1 cellular context compared by ENCODE assay signal in the genomic region with DNA sequence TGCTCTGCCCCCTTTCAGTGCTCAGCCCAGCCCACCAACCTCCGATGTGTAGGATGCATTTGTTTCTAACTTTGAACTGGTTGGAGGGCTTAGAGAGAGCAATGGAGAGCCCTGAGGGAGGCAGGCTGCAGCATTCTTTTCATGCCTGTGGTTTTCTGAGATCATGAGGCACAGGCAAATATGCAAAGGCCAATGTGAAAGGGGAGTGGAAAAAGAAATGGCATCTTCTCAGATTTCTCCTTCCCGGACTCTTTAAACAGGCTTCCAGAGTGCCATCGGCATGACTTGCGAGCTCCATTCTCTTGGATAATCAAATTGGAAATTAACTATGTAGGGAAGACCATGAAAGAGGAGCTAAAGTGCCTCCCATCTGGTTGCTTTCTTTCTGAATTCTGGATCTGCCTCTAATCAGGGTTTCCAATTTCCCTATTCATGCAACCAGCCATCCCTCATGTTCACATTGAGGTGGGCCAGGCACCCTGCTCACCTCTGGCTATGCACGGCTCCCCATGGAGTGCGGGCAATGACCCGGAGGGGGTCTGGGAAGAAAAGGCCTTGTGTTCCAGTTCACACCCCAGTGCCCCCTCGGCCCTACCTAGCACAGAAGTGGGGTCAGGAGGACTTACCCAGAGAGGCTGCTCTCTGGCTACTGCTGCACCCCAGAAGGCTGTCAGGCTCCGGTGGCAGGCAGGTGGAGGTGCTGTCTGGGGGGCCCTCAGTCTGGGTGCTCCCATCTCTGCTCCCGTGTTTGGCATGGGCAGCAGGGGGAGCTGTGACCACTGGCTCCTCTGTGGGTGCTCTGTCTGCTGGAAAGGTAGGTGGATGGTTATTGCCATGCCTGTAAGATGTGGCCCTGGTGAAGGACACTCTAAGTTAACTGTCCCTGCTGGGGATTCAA.
TF ChIP-seq lines count a peak whose summit lies in the region.

No MANE protein-coding gene starts in this region.

TF ChIP-seq in HepG2, 621 proteins besides CTCF, POLR2A, EP300 and RAD21 (continued from another document and continues in another):
- TF ChIP-seq, protein P1, sequence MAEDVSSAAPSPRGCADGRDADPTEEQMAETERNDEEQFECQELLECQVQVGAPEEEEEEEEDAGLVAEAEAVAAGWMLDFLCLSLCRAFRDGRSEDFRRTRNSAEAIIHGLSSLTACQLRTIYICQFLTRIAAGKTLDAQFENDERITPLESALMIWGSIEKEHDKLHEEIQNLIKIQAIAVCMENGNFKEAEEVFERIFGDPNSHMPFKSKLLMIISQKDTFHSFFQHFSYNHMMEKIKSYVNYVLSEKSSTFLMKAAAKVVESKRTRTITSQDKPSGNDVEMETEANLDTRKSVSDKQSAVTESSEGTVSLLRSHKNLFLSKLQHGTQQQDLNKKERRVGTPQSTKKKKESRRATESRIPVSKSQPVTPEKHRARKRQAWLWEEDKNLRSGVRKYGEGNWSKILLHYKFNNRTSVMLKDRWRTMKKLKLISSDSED (CRISPR knock-in tag; IDR thresholded peaks at IDR 0.05) = no peak
- TF ChIP-seq ZNF350 (CRISPR knock-in tag; IDR thresholded peaks at IDR 0.05; ENCODE audit: borderline replicate concordance, low read depth) (no peak), TAF1 (CRISPR knock-in tag; IDR thresholded peaks at IDR 0.05) (no peak), ZMYM3 (CRISPR knock-in tag; IDR thresholded peaks at IDR 0.05) (no peak), ZBTB3 (CRISPR knock-in tag; IDR thresholded peaks at IDR 0.05; ENCODE audit: borderline replicate concordance, low read depth) (no peak), CENPBD1 (CRISPR knock-in tag; IDR thresholded peaks at IDR 0.05; ENCODE audit: borderline replicate concordance, low read depth) (no peak), BCL6 (CRISPR knock-in tag; IDR thresholded peaks at IDR 0.05) (0 out of 2 replicates have a peak, but pooled peaks have one; percentile 13), RNF2 (conservative IDR thresholded peaks at IDR 0.05; ENCODE audit: low read depth) (no peak), PRMT3 (CRISPR knock-in tag; IDR thresholded peaks at IDR 0.05; ENCODE audit: borderline replicate concordance, low read depth) (no peak), ZNF282 (IDR thresholded peaks at IDR 0.05; ENCODE audit: partially characterized antibody) (no peak), MEF2D (CRISPR knock-in tag; IDR thresholded peaks at IDR 0.05) (no peak), TMF1 (CRISPR knock-in tag; IDR thresholded peaks at IDR 0.05; ENCODE audit: low read depth) (no peak), ZNF549 (CRISPR knock-in tag; IDR thresholded peaks at IDR 0.05) (no peak), ZNF556 (CRISPR knock-in tag; IDR thresholded peaks at IDR 0.05; ENCODE audit: borderline replicate concordance) (no peak), HNRNPL (IDR thresholded peaks at IDR 0.05; ENCODE audit: low read depth, low read length) (no peak), PCBP2 (optimal IDR thresholded peaks at IDR 0.05; ENCODE audit: low read depth, low read length, poor library complexity, severe bottlenecking) (no peak), ZNF431 (CRISPR knock-in tag; IDR thresholded peaks at IDR 0.05; ENCODE audit: borderline replicate concordance, low read depth) (no peak), ZNF550 (CRISPR knock-in tag; IDR thresholded peaks at IDR 0.05; ENCODE audit: borderline replicate concordance) (no peak), ZFP36L2 (CRISPR knock-in tag; IDR thresholded peaks at IDR 0.05) (no peak), JUND (CRISPR knock-in tag; IDR thresholded peaks at IDR 0.05) (no peak), ZNF782 (CRISPR knock-in tag; IDR thresholded peaks at IDR 0.05; ENCODE audit: borderline replicate concordance) (no peak), IRF2 (CRISPR knock-in tag; IDR thresholded peaks at IDR 0.05) (no peak), HNF4A (CRISPR knock-in tag; IDR thresholded peaks at IDR 0.05) (peak; percentile 39; the same call in 1 of the 2 replicates), SOX5 (CRISPR knock-in tag; IDR thresholded peaks at IDR 0.05; ENCODE audit: borderline replicate concordance) (no peak; the same call in 1 of the 2 replicates), KDM1A (CRISPR knock-in tag; IDR thresholded peaks at IDR 0.05) (no peak), SOX13 (IDR thresholded peaks at IDR 0.05) (no peak), SOX13 (CRISPR knock-in tag; conservative IDR thresholded peaks at IDR 0.05 in 1 of 2, IDR thresholded peaks at IDR 0.05 in 1 of 2) (peak in 1 of 2 experiments; percentile 33; a peak in 1 of 4 replicates), ATF7-NPFF (CRISPR knock-in tag; IDR thresholded peaks at IDR 0.05; ENCODE audit: low read depth) (no peak), FOXP4 (CRISPR knock-in tag; IDR thresholded peaks at IDR 0.05) (no peak), ZNF761 (CRISPR knock-in tag; conservative IDR thresholded peaks at IDR 0.05) (no peak), ZNF660 (CRISPR knock-in tag; IDR thresholded peaks at IDR 0.05; ENCODE audit: borderline replicate concordance, low read depth) (no peak), ZNF34 (CRISPR knock-in tag; IDR thresholded peaks at IDR 0.05; ENCODE audit: borderline replicate concordance) (no peak), KDM5B (CRISPR knock-in tag; IDR thresholded peaks at IDR 0.05; ENCODE audit: borderline replicate concordance) (no peak), ZNF576 (CRISPR knock-in tag; IDR thresholded peaks at IDR 0.05) (no peak), REXO4 (CRISPR knock-in tag; IDR thresholded peaks at IDR 0.05; ENCODE audit: borderline replicate concordance) (no peak), ZNF136 (CRISPR knock-in tag; IDR thresholded peaks at IDR 0.05; ENCODE audit: low read depth) (no peak), ZNF101 (CRISPR knock-in tag; IDR thresholded peaks at IDR 0.05; ENCODE audit: borderline replicate concordance, low read depth) (no peak), ZNF230 (CRISPR knock-in tag; IDR thresholded peaks at IDR 0.05) (no peak), ZNF33B (CRISPR knock-in tag; IDR thresholded peaks at IDR 0.05) (no peak), CBFB (CRISPR knock-in tag; IDR thresholded peaks at IDR 0.05) (peak; percentile 99), CREB1 (IDR thresholded peaks at IDR 0.05) (no peak), CREB1 (CRISPR knock-in tag; IDR thresholded peaks at IDR 0.05) (no peak), SP1 (IDR thresholded peaks at IDR 0.05) (no peak), SP1 (CRISPR knock-in tag; IDR thresholded peaks at IDR 0.05) (no peak), HOXA5 (CRISPR knock-in tag; IDR thresholded peaks at IDR 0.05) (no peak)
- TF ChIP-seq, protein P2, sequence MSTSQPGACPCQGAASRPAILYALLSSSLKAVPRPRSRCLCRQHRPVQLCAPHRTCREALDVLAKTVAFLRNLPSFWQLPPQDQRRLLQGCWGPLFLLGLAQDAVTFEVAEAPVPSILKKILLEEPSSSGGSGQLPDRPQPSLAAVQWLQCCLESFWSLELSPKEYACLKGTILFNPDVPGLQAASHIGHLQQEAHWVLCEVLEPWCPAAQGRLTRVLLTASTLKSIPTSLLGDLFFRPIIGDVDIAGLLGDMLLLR (CRISPR knock-in tag; IDR thresholded peaks at IDR 0.05) = no peak
- TF ChIP-seq, protein P3, sequence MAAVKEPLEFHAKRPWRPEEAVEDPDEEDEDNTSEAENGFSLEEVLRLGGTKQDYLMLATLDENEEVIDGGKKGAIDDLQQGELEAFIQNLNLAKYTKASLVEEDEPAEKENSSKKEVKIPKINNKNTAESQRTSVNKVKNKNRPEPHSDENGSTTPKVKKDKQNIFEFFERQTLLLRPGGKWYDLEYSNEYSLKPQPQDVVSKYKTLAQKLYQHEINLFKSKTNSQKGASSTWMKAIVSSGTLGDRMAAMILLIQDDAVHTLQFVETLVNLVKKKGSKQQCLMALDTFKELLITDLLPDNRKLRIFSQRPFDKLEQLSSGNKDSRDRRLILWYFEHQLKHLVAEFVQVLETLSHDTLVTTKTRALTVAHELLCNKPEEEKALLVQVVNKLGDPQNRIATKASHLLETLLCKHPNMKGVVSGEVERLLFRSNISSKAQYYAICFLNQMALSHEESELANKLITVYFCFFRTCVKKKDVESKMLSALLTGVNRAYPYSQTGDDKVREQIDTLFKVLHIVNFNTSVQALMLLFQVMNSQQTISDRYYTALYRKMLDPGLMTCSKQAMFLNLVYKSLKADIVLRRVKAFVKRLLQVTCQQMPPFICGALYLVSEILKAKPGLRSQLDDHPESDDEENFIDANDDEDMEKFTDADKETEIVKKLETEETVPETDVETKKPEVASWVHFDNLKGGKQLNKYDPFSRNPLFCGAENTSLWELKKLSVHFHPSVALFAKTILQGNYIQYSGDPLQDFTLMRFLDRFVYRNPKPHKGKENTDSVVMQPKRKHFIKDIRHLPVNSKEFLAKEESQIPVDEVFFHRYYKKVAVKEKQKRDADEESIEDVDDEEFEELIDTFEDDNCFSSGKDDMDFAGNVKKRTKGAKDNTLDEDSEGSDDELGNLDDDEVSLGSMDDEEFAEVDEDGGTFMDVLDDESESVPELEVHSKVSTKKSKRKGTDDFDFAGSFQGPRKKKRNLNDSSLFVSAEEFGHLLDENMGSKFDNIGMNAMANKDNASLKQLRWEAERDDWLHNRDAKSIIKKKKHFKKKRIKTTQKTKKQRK (IDR thresholded peaks at IDR 0.05; ENCODE audit: low read length) = no peak
- TF ChIP-seq, protein P4, sequence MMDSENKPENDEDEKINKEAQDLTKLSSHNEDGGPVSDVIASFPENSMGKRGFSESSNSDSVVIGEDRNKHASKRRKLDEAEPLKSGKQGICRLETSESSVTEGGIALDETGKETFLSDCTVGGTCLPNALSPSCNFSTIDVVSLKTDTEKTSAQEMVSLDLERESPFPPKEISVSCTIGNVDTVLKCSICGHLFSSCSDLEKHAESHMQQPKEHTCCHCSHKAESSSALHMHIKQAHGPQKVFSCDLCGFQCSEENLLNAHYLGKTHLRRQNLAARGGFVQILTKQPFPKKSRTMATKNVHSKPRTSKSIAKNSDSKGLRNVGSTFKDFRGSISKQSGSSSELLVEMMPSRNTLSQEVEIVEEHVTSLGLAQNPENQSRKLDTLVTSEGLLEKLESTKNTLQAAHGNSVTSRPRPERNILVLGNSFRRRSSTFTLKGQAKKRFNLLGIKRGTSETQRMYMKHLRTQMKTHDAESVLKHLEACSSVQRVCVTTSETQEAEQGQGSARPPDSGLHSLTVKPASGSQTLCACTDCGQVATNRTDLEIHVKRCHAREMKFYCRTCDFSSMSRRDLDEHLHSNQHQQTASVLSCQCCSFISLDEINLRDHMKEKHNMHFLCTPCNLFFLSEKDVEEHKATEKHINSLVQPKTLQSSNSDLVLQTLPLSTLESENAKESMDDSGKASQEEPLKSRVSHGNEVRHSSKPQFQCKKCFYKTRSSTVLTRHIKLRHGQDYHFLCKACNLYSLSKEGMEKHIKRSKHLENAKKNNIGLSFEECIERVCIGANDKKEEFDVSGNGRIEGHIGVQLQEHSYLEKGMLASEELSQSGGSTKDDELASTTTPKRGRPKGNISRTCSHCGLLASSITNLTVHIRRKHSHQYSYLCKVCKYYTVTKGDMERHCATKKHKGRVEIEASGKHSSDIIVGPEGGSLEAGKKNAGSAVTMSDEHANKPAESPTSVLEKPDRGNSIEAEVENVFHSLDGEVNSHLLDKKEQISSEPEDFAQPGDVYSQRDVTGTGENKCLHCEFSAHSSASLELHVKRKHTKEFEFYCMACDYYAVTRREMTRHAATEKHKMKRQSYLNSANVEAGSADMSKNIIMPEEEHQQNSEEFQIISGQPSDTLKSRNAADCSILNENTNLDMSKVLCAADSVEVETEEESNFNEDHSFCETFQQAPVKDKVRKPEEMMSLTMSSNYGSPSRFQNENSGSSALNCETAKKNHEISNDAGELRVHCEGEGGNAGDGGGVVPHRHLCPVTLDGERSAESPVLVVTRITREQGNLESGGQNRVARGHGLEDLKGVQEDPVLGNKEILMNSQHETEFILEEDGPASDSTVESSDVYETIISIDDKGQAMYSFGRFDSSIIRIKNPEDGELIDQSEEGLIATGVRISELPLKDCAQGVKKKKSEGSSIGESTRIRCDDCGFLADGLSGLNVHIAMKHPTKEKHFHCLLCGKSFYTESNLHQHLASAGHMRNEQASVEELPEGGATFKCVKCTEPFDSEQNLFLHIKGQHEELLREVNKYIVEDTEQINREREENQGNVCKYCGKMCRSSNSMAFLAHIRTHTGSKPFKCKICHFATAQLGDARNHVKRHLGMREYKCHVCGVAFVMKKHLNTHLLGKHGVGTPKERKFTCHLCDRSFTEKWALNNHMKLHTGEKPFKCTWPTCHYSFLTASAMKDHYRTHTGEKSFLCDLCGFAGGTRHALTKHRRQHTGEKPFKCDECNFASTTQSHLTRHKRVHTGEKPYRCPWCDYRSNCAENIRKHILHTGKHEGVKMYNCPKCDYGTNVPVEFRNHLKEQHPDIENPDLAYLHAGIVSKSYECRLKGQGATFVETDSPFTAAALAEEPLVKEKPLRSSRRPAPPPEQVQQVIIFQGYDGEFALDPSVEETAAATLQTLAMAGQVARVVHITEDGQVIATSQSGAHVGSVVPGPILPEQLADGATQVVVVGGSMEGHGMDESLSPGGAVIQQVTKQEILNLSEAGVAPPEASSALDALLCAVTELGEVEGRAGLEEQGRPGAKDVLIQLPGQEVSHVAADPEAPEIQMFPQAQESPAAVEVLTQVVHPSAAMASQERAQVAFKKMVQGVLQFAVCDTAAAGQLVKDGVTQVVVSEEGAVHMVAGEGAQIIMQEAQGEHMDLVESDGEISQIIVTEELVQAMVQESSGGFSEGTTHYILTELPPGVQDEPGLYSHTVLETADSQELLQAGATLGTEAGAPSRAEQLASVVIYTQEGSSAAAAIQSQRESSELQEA (CRISPR knock-in tag; IDR thresholded peaks at IDR 0.05; ENCODE audit: not compliant biosample characterization) = no peak
- TF ChIP-seq, protein P5, sequence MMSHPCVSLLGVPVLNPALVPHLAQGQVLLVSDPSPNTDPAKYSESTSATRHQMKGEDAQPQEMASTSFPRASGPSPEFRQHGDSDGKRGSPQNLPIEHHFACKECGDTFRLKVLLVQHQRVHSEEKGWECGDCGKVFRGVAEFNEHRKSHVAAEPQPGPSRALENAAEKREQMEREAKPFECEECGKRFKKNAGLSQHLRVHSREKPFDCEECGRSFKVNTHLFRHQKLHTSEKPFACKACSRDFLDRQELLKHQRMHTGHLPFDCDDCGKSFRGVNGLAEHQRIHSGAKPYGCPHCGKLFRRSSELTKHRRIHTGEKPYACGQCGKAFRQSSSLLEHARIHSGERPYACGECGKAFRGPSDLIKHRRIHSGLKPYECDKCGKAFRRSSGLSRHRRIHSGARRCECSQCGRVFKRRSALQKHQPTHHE (CRISPR knock-in tag; IDR thresholded peaks at IDR 0.05; ENCODE audit: borderline replicate concordance) = no peak
